Comparison of ENCODE assay signal across 10 cellular contexts in genomic region chr9:71762900-71763653, GRCh38. TPM values are rescaled to one million over a fixed set of nuclear protein-coding genes. Genes with fewer than 3 reads are reported as not detected.
A peak's percentile ranks its signal among the peaks of the same experiment; 100 is the strongest.
DNase-seq lines count a peak whose midpoint lies in the region; ATAC-seq and TF ChIP-seq lines count a peak whose summit lies in the region.
"Had no signal": no experiment of that assay in that cellular context is flagged by ENCODE, and none has a peak within 500 bp of the region (broad histone marks: within the 10 kb centered on the region; RNA-seq: fewer than 3 reads in every experiment).

No MANE protein-coding gene starts in this region.

- H3K9ac ChIP-seq in liver (ENCODE audit: low read depth in 1 of 2, low read length in 2 of 2), result no peak overlapping the region

- no peak for TF ChIP-seq RAD21 in liver (IDR thresholded peaks at IDR 0.05)

- no peaks in the 10 kb centered on the region for H3K9me3 ChIP-seq in liver (ENCODE audit: control insufficient read depth in 4 of 4, low read length in 3 of 4)

- POLR2A ChIA-PET in AG04449 (lab: Yijun Ruan, JAX), result interaction anchor here (0.9 to 1.0 kb wide), 2 partner anchors 20 to 31 kb away, joined by 5 read pairs; no protein-coding TSS in a partner anchor

- H3K9me3 Mint-ChIP-seq in brain, result peaks cover 0 to 3% (median 0%) of the 10 kb centered on the region in 5 experiments

- no peaks in the 10 kb centered on the region for H3K36me3 Mint-ChIP-seq in brain

- no peaks in the 10 kb centered on the region for H3K36me3 ChIP-seq in liver (ENCODE audit: control insufficient read depth in 4 of 4, insufficient read depth in 3 of 4, low read depth in 1 of 4, low read length in 3 of 4)

- peak overlapping the region in 4 of 5 experiments; percentile 65 to 95 (median 68) for H3K27ac Mint-ChIP-seq in brain

- no peak overlapping the region for H3K4me3 ChIP-seq in AG04449 (ENCODE audit: low read depth, low read length)
- no peak overlapping the region for H3K4me3 ChIP-seq in liver (ENCODE audit: low read depth in 1 of 3, low read length in 3 of 3)
- H3K4me3 ChIP-seq: SK-N-MC had no signal

- H3K4me1 Mint-ChIP-seq in brain, result peaks cover 90% of the 10 kb centered on the region

- TF ChIP-seq CTCF in AG04449 (IDR thresholded peaks at IDR 0.05; ENCODE audit: insufficient read depth, low read length, missing control alignments) (no peak), brain (conservative IDR thresholded peaks at IDR 0.05) (no peak), liver (IDR thresholded peaks at IDR 0.05; ENCODE audit: low read depth, low read length, missing input control) (no peak)

- WGBS in liver, result 65% methylated on average over 2 of the region's 2 CpGs

- H3K4me3 Mint-ChIP-seq in brain, result peak overlapping the region; percentile 26 to 99 (median 96)

- peaks cover 23% of the 10 kb centered on the region for H3K27me3 Mint-ChIP-seq in brain

- DNase-seq in AG04449 (ENCODE audit: low read depth, low spot score) (peak; percentile 61), HS-27A (ENCODE audit: low read depth) (peak; percentile 45), superior temporal gyrus (ENCODE audit: extremely low spot score) (no peak)
- no peak for DNase-seq in effector CD8-positive, alpha-beta T cell (lab: John Stamatoyannopoulos, UW)
- no peak for DNase-seq in stimulated activated CD4-positive, alpha-beta T cell treated with anti-CD3 and anti-CD28 coated beads, Interleukin-4, amount 100 ng/mL, for 24 hours
- DNase-seq: NCI-H1436 had no signal

- no peaks in the 10 kb centered on the region for H3K27me3 ChIP-seq in liver (ENCODE audit: control insufficient read depth in 4 of 4, insufficient read depth in 4 of 4, low read length in 3 of 4)

- CTCF ChIA-PET in AG04449 (lab: Yijun Ruan, JAX), result no interaction called here

- H3K27ac ChIP-seq in liver (ENCODE audit: low read depth in 1 of 2, low read length in 2 of 2), result peak overlapping the region; percentile 51 to 79
- H3K27ac ChIP-seq: SK-N-MC had no signal

- peaks cover 15 to 78% (median 64%) of the 10 kb centered on the region in 4 donors for H3K4me1 ChIP-seq in liver (ENCODE audit: control insufficient read depth in 4 of 4, insufficient read depth in 4 of 4, low read length in 3 of 4)

- no peak for ATAC-seq in HG02885 (IDR thresholded peaks at IDR 0.05; ENCODE audit: poor library complexity, unreplicated experiment)

TF ChIP-seq in liver, 16 proteins besides CTCF, POLR2A, EP300 and RAD21:
- TF ChIP-seq JUND (IDR thresholded peaks at IDR 0.05) (peak in 1 of 2 donors; percentile 36), TAF1 (conservative IDR thresholded peaks at IDR 0.05) (no peak)
TF ChIP-seq in liver: peak in this region for 1.

RNA-seq across cellular contexts. Expression of gene CEMIP2, which starts 5.2 kb away (rescaled TPM):
- polyA plus RNA-seq in brain (ENCODE audit: insufficient read depth, low read depth, low replicate concordance), result 6.8 TPM
- 100 to 1,000 TPM in 1 of 2 donors, 10 to 100 TPM in 1; 57.2 to 123 TPM for total RNA-seq in liver
- 10 to 100 TPM; 18.8 to 20.0 TPM for polyA plus RNA-seq in liver

Comparison
In these comparisons a context has a peak if more than half of its experiments do, and no peak if none do; other contexts are left out.
1. DNase-seq: peak in AG04449 (single experiment) and HS-27A (single experiment); none in effector CD8-positive, alpha-beta T cell (single experiment), superior temporal gyrus (single experiment) and stimulated activated CD4-positive, alpha-beta T cell treated with anti-CD3 and anti-CD28 coated beads, Interleukin-4, amount 100 ng/mL, for 24 hours (single experiment).